In genomic region chr2:38737925-38738324, GRCh38 we compare ENCODE assay signal across 15 cellular contexts. TPM values are rescaled to one million over a fixed set of nuclear protein-coding genes. Genes with fewer than 3 reads are reported as not detected.
DNase-seq lines count a peak whose midpoint lies in the region; ATAC-seq and TF ChIP-seq lines count a peak whose summit lies in the region.
"Had no signal": no experiment of that assay in that cellular context is flagged by ENCODE, and none has a peak within 500 bp of the region (broad histone marks: within the 10 kb centered on the region; RNA-seq: fewer than 3 reads in every experiment).

No MANE protein-coding gene starts in this region.

- peaks cover 19% of the 10 kb centered on the region for H3K4me1 Mint-ChIP-seq in stimulated activated naive CD8-positive, alpha-beta T cell treated with anti-CD3 and anti-CD28 coated beads, Interleukin-15, Interleukin-2, amounts not matched to agents 100 ng/mL and 50 ng/mL, for 24 hours (ENCODE audit: low read depth)
- peaks cover 23% of the 10 kb centered on the region for H3K4me1 Mint-ChIP-seq in nephron progenitor cell

- intact Hi-C loops in dorsolateral prefrontal cortex (cut with DNase I) (loop anchor here (5.0 to 10.0 kb wide), 2 partner anchors 201 to 413 kb away; no protein-coding TSS in a partner anchor), vagina (cut with DNase I) (no loop called here)

- no peaks in the 10 kb centered on the region for H3K27me3 ChIP-seq in dorsolateral prefrontal cortex
- no peaks in the 10 kb centered on the region for H3K27me3 ChIP-seq in vagina
- H3K27me3 ChIP-seq: ovary had no signal

- H3K9me3 Mint-ChIP-seq in stimulated activated naive CD8-positive, alpha-beta T cell treated with anti-CD3 and anti-CD28 coated beads, Interleukin-15, Interleukin-2, amounts not matched to agents 100 ng/mL and 50 ng/mL, for 24 hours = no peaks in the 10 kb centered on the region
- H3K9me3 Mint-ChIP-seq in nephron progenitor cell = peaks cover 21% of the 10 kb centered on the region
- H3K9me3 Mint-ChIP-seq: activated T-cell treated with anti-CD3 and anti-CD28 coated beads, Interleukin-2, amount 50 U/mL, for 4 hours had no signal

- H3K36me3 ChIP-seq in vagina = peaks cover 0 to 10% of the 10 kb centered on the region in 2 donors
- H3K36me3 ChIP-seq: ovary had no signal

- ATAC-seq in stimulated activated naive CD8-positive, alpha-beta T cell treated with anti-CD3 and anti-CD28 coated beads, Interleukin-15, Interleukin-2, amounts not matched to agents 100 U/mL and 50 U/mL, for 24 hours = no peak
- ATAC-seq in GM19455 (IDR thresholded peaks at IDR 0.05; ENCODE audit: unreplicated experiment) = no peak
- ATAC-seq in GM21423 (IDR thresholded peaks at IDR 0.05; ENCODE audit: unreplicated experiment) = no peak
- ATAC-seq: activated T-cell treated with anti-CD3 and anti-CD28 coated beads, Interleukin-2, amount 50 U/mL, for 4 hours; HepG2 had no signal

- peak overlapping the region; percentile 15 for H3K27ac Mint-ChIP-seq in stimulated activated naive CD8-positive, alpha-beta T cell treated with anti-CD3 and anti-CD28 coated beads, Interleukin-15, Interleukin-2, amounts not matched to agents 100 ng/mL and 50 ng/mL, for 24 hours
- H3K27ac Mint-ChIP-seq in nephron progenitor cell = peak overlapping the region; percentile 81

- TF ChIP-seq CTCF in dorsolateral prefrontal cortex (IDR thresholded peaks at IDR 0.05 in 54 of 56, conservative IDR thresholded peaks at IDR 0.05 in 2 of 56; ENCODE audit: low read depth in 1 of 56, partially characterized antibody in 56 of 56) (no peak), nephron progenitor cell (IDR thresholded peaks at IDR 0.05) (no peak), vagina (IDR thresholded peaks at IDR 0.05) (no peak)

- H3K36me3 Mint-ChIP-seq in stimulated activated naive CD8-positive, alpha-beta T cell treated with anti-CD3 and anti-CD28 coated beads, Interleukin-15, Interleukin-2, amounts not matched to agents 100 ng/mL and 50 ng/mL, for 24 hours (ENCODE audit: low read depth) = peaks cover 61% of the 10 kb centered on the region
- peaks cover 66% of the 10 kb centered on the region for H3K36me3 Mint-ChIP-seq in nephron progenitor cell (ENCODE audit: low read depth)

- no peak overlapping the region for H3K4me3 Mint-ChIP-seq in stimulated activated naive CD8-positive, alpha-beta T cell treated with anti-CD3 and anti-CD28 coated beads, Interleukin-15, Interleukin-2, amounts not matched to agents 100 ng/mL and 50 ng/mL, for 24 hours
- no peak overlapping the region for H3K4me3 Mint-ChIP-seq in nephron progenitor cell
- H3K4me3 Mint-ChIP-seq: activated T-cell treated with anti-CD3 and anti-CD28 coated beads, Interleukin-2, amount 50 U/mL, for 4 hours had no signal

- DNase-seq in stimulated activated naive CD8-positive, alpha-beta T cell treated with anti-CD3 and anti-CD28 coated beads, Interleukin-15, Interleukin-2, amounts not matched to agents 100 U/mL and 50 U/mL, for 24 hours = no peak
- DNase-seq in dorsolateral prefrontal cortex (no peak), nephron progenitor cell (no peak), vagina (ENCODE audit: extremely low spot score in 2 of 2) (no peak)
- DNase-seq in stimulated activated CD8-positive, alpha-beta memory T cell treated with anti-CD3 and anti-CD28 coated beads, Interleukin-4, amount 100 ng/mL, for 48 hours = no peak
- DNase-seq: activated CD4-positive, CD25-positive, alpha-beta regulatory T cell; activated T-cell treated with anti-CD3 and anti-CD28 coated beads, Interleukin-2, amount 50 U/mL, for 4 hours; DMS79; NCI-H1092; NCI-H446 treated with DMSO at 0.1 percent for 48 hours had no signal

- H3K27ac ChIP-seq in dorsolateral prefrontal cortex (peak overlapping the region in 41 of 59 donors; percentile 1 to 80 (median 53)), vagina (peak overlapping the region; percentile 61)
- H3K27ac ChIP-seq: ovary had no signal

- H3K4me3 ChIP-seq in dorsolateral prefrontal cortex (no peak overlapping the region), vagina (no peak overlapping the region)
- H3K4me3 ChIP-seq: ovary had no signal

- no peak for TF ChIP-seq POLR2A in vagina (IDR thresholded peaks at IDR 0.05)

- H3K4me1 ChIP-seq in vagina = no peaks in the 10 kb centered on the region

- H3K9me3 ChIP-seq in vagina = no peaks in the 10 kb centered on the region
- H3K9me3 ChIP-seq: ovary had no signal

- H3K27me3 Mint-ChIP-seq in stimulated activated naive CD8-positive, alpha-beta T cell treated with anti-CD3 and anti-CD28 coated beads, Interleukin-15, Interleukin-2, amounts not matched to agents 100 ng/mL and 50 ng/mL, for 24 hours = no peaks in the 10 kb centered on the region
- H3K27me3 Mint-ChIP-seq in nephron progenitor cell (ENCODE audit: low read depth, poor library complexity) = no peaks in the 10 kb centered on the region

RNA-seq across cellular contexts. Expression of gene SRSF7, which starts 13.2 kb away (rescaled TPM):
- total RNA-seq in dorsolateral prefrontal cortex (100 to 1,000 TPM in 28 of 120 experiments, 10 to 100 TPM in 92; 66.9 to 135 (median 93.8) TPM), vagina (106 TPM)

RNA-seq across cellular contexts. Expression of gene GEMIN6, which starts 40.1 kb away (rescaled TPM):
- 10 to 100 TPM in 83 of 120 experiments, 1 to 10 TPM in 37; 6.5 to 19.1 (median 11.1) TPM for total RNA-seq in dorsolateral prefrontal cortex
- 5.9 TPM for total RNA-seq in vagina
